ENCODE assay signal across 16 cellular contexts in the genomic region with DNA sequence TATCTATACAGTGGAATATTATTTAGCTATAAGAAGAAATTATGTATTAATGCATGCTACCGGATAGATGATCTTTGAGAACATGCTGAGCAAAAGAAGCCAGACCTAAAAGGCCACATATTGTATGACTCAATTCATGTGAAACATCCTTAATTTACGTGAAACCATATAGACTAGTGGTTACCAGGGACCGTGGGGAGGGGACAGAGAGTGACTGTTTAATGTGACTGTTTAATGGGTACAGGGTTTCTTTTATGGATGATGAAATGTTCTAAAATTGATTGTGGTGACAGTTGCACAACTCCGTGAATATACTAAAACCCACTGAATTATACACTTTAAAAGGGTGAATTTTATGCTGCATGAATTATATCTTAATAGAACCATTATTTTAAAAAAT.
"Had no signal": no experiment of that assay in that cellular context is flagged by ENCODE, and none has a peak within 500 bp of the region (broad histone marks: within the 10 kb centered on the region; RNA-seq: fewer than 3 reads in every experiment).

No MANE protein-coding gene starts in this region.

- H3K36me3 Mint-ChIP-seq: naive B cell had no signal

- H3K4me3 Mint-ChIP-seq: activated naive CD4-positive, alpha-beta T cell treated with anti-CD3 and anti-CD28 coated beads for 36 hours; T-helper 2 cell treated with Interferon-gamma antibody and Interleukin-4, amounts not matched to agents 5 μg/mL and 100 μg/mL, for 36 hours had no signal

- DNase-seq: activated CD4-positive, alpha-beta T cell treated with anti-CD3 and anti-CD28 coated beads, Interleukin-2, amount 50 U/mL, for 48 hours; activated naive CD4-positive, alpha-beta T cell treated with anti-CD3 and anti-CD28 coated beads for 36 hours; caudate nucleus; effector CD4-positive, alpha-beta T cell; foreskin keratinocyte; head of caudate nucleus; left colon; naive B cell; right cardiac atrium; small intestine; stimulated activated naive CD4-positive, alpha-beta T cell treated with Interleukin-2 at 50 U/mL for 16 hours; upper lobe of left lung had no signal

- H3K27me3 Mint-ChIP-seq: naive B cell, progenitor cell of endocrine pancreas had no signal

- H3K9me3 Mint-ChIP-seq: T-helper 2 cell treated with Interferon-gamma antibody and Interleukin-4, amounts not matched to agents 5 μg/mL and 100 μg/mL, for 36 hours had no signal

- H3K36me3 ChIP-seq: upper lobe of left lung had no signal

- ATAC-seq: activated CD4-positive, CD25-positive, alpha-beta regulatory T cell treated with anti-CD3 and anti-CD28 coated beads, Interleukin-2, amount 50 U/mL, for 24 hours; foreskin keratinocyte; left colon; right cardiac atrium had no signal

- H3K27ac ChIP-seq: coronary artery, foreskin keratinocyte, upper lobe of left lung had no signal

- H3K9me3 ChIP-seq: upper lobe of left lung had no signal

- H3K4me1 ChIP-seq: foreskin keratinocyte, upper lobe of left lung had no signal

- H3K27ac Mint-ChIP-seq: activated naive CD4-positive, alpha-beta T cell treated with anti-CD3 and anti-CD28 coated beads for 36 hours; progenitor cell of endocrine pancreas; T-helper 2 cell treated with Interferon-gamma antibody and Interleukin-4, amounts not matched to agents 5 μg/mL and 100 μg/mL, for 36 hours had no signal

- H3K27me3 ChIP-seq: foreskin keratinocyte, upper lobe of left lung had no signal

- H3K4me3 ChIP-seq: coronary artery, upper lobe of left lung had no signal
